Comparison of ENCODE assay signal across 1 cellular context in genomic region chr6:107534762-107535161, GRCh38.
TF ChIP-seq lines count a peak whose summit lies in the region.

No MANE protein-coding gene starts in this region.

TF ChIP-seq in H1, 55 proteins besides CTCF, POLR2A, EP300 and RAD21:
- TF ChIP-seq TEAD4 (IDR thresholded peaks at IDR 0.05; ENCODE audit: low read depth, low read length), result 0 out of 2 replicates have a peak, but pooled peaks have one; percentile 32
- no peak for TF ChIP-seq GTF2F1 (IDR thresholded peaks at IDR 0.05; ENCODE audit: borderline replicate concordance, low read depth, low read length)
- peak; percentile 19 for TF ChIP-seq CHD7 (IDR thresholded peaks at IDR 0.05; ENCODE audit: insufficient replicate concordance, low read length)
TF ChIP-seq in H1: peak in this region for 2.
